23 cellular contexts compared by ENCODE assay signal in genomic region chr3:187120324-187120723, GRCh38.
"Had no signal": no experiment of that assay in that cellular context is flagged by ENCODE, and none has a peak within 500 bp of the region (broad histone marks: within the 10 kb centered on the region; RNA-seq: fewer than 3 reads in every experiment).

No MANE protein-coding gene starts in this region.

- H3K36me3 Mint-ChIP-seq: activated CD4-positive, alpha-beta memory T cell treated with anti-CD3 and anti-CD28 coated beads for 36 hours; natural killer cell treated with Interleukin-12 subunit alpha and Interleukin-12 subunit beta and Interleukin-15 and Interleukin-18, amount 100 ng/mL, for 72 hours had no signal

- H3K4me1 Mint-ChIP-seq: activated CD4-positive, alpha-beta T cell treated with anti-CD3 and anti-CD28 coated beads for 36 hours had no signal

- H3K4me3 Mint-ChIP-seq: activated B cell treated with CpG ODN at 0.5 μM for 24 hours; activated CD4-positive, alpha-beta memory T cell treated with anti-CD3 and anti-CD28 coated beads for 36 hours; activated CD4-positive, alpha-beta T cell treated with anti-CD3 and anti-CD28 coated beads for 36 hours; activated naive CD8-positive, alpha-beta T cell treated with anti-CD3 and anti-CD28 coated beads, Interleukin-2, amount 10 ng/mL, durations not matched to agents 7 days and 5 days; endodermal cell; natural killer cell treated with Interleukin-12 subunit alpha and Interleukin-12 subunit beta and Interleukin-15 and Interleukin-18, amount 100 ng/mL, for 72 hours had no signal

- H3K27ac Mint-ChIP-seq: activated B cell treated with CpG ODN at 0.5 μM for 24 hours; activated CD4-positive, alpha-beta memory T cell treated with anti-CD3 and anti-CD28 coated beads for 36 hours; activated CD4-positive, alpha-beta T cell treated with anti-CD3 and anti-CD28 coated beads for 36 hours; activated naive CD8-positive, alpha-beta T cell treated with anti-CD3 and anti-CD28 coated beads, Interleukin-2, amount 10 ng/mL, durations not matched to agents 7 days and 5 days; endodermal cell; natural killer cell treated with Interleukin-12 subunit alpha and Interleukin-12 subunit beta and Interleukin-15 and Interleukin-18, amount 100 ng/mL, for 72 hours had no signal

- FAIRE-seq: bronchial epithelial cell, islet of Langerhans, pancreas, urothelium cell line had no signal

- H3K27me3 Mint-ChIP-seq: activated B cell treated with CpG ODN at 0.5 μM for 24 hours; activated CD4-positive, alpha-beta memory T cell treated with anti-CD3 and anti-CD28 coated beads for 36 hours; activated CD4-positive, alpha-beta T cell treated with anti-CD3 and anti-CD28 coated beads for 36 hours; activated naive CD8-positive, alpha-beta T cell treated with anti-CD3 and anti-CD28 coated beads, Interleukin-2, amount 10 ng/mL, durations not matched to agents 7 days and 5 days; natural killer cell treated with Interleukin-12 subunit alpha and Interleukin-12 subunit beta and Interleukin-15 and Interleukin-18, amount 100 ng/mL, for 72 hours had no signal

- DNase-seq: activated B cell treated with CpG ODN at 0.5 μM for 24 hours; activated CD4-positive, alpha-beta memory T cell treated with anti-CD3 and anti-CD28 coated beads for 36 hours; activated CD4-positive, alpha-beta T cell treated with anti-CD3 and anti-CD28 coated beads for 36 hours; activated naive CD4-positive, alpha-beta T cell treated with Interleukin-2 at 50 U/mL for 16 hours; activated naive CD8-positive, alpha-beta T cell treated with anti-CD3 and anti-CD28 coated beads, Interleukin-2, amount 10 ng/mL, durations not matched to agents 7 days and 5 days; activated T-cell treated with anti-CD3 and anti-CD28 coated beads, Interleukin-2, amount 50 U/mL, for 48 hours; amygdala; endodermal cell; esophagus squamous epithelium; heart left ventricle; left ventricle myocardium superior; mammary epithelial cell; pancreas; right cardiac atrium; stimulated activated CD4-positive, alpha-beta T cell treated with anti-CD3 and anti-CD28 coated beads, Interleukin-12 subunit alpha, Interleukin-12 subunit beta, amount 100 ng/mL, for 4 hours; stimulated activated CD4-positive, alpha-beta T cell treated with anti-CD3 and anti-CD28 coated beads, Interleukin-4, amount 100 ng/mL, for 4 hours; stomach; T-helper 9 cell had no signal

- ATAC-seq: activated CD4-positive, alpha-beta T cell treated with anti-CD3 and anti-CD28 coated beads for 36 hours; gastroesophageal sphincter; left ventricle myocardium superior; natural killer cell treated with Interleukin-12 subunit alpha and Interleukin-12 subunit beta and Interleukin-15 and Interleukin-18, amount 100 ng/mL, for 72 hours; pancreas; right cardiac atrium had no signal

- H3K9me3 Mint-ChIP-seq: activated B cell treated with CpG ODN at 0.5 μM for 24 hours; activated CD4-positive, alpha-beta memory T cell treated with anti-CD3 and anti-CD28 coated beads for 36 hours; activated naive CD8-positive, alpha-beta T cell treated with anti-CD3 and anti-CD28 coated beads, Interleukin-2, amount 10 ng/mL, durations not matched to agents 7 days and 5 days; endodermal cell; natural killer cell treated with Interleukin-12 subunit alpha and Interleukin-12 subunit beta and Interleukin-15 and Interleukin-18, amount 100 ng/mL, for 72 hours had no signal
